1 cellular context compared by ENCODE assay signal in the genomic region with DNA sequence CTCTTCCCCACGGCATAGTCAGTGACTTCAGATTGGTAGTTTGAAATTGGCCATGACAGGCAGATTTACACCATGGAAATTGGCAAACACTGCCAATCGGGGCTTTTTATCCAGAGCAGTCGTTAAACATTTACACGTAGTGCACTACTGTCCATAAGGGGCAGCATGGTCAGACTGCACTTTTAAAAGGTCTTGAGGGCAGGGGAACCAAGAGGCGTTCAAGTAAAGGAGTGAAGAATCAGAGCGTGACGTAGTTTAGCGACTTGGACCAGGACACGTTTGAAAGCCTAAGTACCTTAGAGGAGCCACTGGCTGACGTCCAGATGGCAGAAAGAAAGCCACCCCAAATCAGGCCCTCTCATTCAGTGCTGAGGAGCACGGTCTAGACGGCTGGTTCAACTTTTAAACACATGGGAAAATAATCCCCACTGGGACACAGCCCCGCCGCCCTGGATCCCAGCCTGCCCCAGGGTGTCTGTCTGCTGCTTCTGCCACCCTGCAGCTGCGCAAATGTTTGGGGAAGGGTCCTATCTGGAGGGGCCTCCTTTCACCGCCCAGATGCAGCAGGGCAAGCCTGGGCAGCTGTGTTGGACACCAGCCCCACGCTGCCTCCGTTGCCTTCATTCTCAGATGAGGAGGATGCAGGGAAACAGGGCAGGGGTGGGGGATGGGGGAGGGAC.
TF ChIP-seq lines count a peak whose summit lies in the region.

No MANE protein-coding gene starts in this region.

TF ChIP-seq in HepG2, 621 proteins besides CTCF, POLR2A, EP300 and RAD21:
- TF ChIP-seq, protein P1, sequence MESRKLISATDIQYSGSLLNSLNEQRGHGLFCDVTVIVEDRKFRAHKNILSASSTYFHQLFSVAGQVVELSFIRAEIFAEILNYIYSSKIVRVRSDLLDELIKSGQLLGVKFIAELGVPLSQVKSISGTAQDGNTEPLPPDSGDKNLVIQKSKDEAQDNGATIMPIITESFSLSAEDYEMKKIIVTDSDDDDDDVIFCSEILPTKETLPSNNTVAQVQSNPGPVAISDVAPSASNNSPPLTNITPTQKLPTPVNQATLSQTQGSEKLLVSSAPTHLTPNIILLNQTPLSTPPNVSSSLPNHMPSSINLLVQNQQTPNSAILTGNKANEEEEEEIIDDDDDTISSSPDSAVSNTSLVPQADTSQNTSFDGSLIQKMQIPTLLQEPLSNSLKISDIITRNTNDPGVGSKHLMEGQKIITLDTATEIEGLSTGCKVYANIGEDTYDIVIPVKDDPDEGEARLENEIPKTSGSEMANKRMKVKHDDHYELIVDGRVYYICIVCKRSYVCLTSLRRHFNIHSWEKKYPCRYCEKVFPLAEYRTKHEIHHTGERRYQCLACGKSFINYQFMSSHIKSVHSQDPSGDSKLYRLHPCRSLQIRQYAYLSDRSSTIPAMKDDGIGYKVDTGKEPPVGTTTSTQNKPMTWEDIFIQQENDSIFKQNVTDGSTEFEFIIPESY (CRISPR knock-in tag; IDR thresholded peaks at IDR 0.05) = peak; percentile 46; the same call in 1 of the 2 replicates
- TF ChIP-seq ZBTB38 (CRISPR knock-in tag; IDR thresholded peaks at IDR 0.05) = peak; percentile 72
- TF ChIP-seq, protein P2, sequence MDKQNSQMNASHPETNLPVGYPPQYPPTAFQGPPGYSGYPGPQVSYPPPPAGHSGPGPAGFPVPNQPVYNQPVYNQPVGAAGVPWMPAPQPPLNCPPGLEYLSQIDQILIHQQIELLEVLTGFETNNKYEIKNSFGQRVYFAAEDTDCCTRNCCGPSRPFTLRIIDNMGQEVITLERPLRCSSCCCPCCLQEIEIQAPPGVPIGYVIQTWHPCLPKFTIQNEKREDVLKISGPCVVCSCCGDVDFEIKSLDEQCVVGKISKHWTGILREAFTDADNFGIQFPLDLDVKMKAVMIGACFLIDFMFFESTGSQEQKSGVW (CRISPR knock-in tag; IDR thresholded peaks at IDR 0.05; ENCODE audit: borderline replicate concordance) = no peak
- TF ChIP-seq KLF16 (CRISPR knock-in tag; IDR thresholded peaks at IDR 0.05) = 0 out of 4 replicates have a peak, but pooled peaks of 1 of the 2 experiments have one; percentile 32
- TF ChIP-seq ZNF552 (CRISPR knock-in tag; IDR thresholded peaks at IDR 0.05; ENCODE audit: borderline replicate concordance) = no peak
- TF ChIP-seq, protein P3, sequence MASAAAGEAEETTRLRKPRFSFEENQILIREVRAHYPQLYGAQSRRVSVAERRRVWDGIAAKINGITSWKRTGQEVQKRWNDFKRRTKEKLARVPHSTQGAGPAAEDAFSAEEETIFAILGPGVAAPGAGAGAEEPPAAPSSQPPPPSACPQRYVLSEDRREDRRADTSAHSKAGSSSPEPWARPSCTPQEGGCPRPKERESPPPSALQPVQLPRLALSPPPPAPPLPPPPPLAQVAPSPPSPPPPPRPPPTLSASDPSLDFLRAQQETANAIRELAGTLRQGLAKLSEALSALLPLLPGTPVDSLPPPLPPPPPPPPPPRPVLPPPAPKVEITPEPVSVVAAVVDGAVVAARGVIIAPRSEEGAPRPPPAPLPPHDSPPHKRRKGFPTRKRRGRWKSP (CRISPR knock-in tag; IDR thresholded peaks at IDR 0.05) = 0 out of 2 replicates have a peak, but pooled peaks have one; percentile 51
- no peak for TF ChIP-seq CREB1 (IDR thresholded peaks at IDR 0.05)
- TF ChIP-seq CREB1 (CRISPR knock-in tag; IDR thresholded peaks at IDR 0.05) = peak; percentile 41
- TF ChIP-seq, protein P4, sequence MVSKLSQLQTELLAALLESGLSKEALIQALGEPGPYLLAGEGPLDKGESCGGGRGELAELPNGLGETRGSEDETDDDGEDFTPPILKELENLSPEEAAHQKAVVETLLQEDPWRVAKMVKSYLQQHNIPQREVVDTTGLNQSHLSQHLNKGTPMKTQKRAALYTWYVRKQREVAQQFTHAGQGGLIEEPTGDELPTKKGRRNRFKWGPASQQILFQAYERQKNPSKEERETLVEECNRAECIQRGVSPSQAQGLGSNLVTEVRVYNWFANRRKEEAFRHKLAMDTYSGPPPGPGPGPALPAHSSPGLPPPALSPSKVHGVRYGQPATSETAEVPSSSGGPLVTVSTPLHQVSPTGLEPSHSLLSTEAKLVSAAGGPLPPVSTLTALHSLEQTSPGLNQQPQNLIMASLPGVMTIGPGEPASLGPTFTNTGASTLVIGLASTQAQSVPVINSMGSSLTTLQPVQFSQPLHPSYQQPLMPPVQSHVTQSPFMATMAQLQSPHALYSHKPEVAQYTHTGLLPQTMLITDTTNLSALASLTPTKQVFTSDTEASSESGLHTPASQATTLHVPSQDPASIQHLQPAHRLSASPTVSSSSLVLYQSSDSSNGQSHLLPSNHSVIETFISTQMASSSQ (IDR thresholded peaks at IDR 0.05; ENCODE audit: low read depth) = peak; percentile 31; the same call in 1 of the 2 replicates
- TF ChIP-seq, protein P4 (CRISPR knock-in tag; IDR thresholded peaks at IDR 0.05; ENCODE audit: borderline replicate concordance) = no peak
